ENCODE assay signal across 26 cellular contexts in the genomic region with DNA sequence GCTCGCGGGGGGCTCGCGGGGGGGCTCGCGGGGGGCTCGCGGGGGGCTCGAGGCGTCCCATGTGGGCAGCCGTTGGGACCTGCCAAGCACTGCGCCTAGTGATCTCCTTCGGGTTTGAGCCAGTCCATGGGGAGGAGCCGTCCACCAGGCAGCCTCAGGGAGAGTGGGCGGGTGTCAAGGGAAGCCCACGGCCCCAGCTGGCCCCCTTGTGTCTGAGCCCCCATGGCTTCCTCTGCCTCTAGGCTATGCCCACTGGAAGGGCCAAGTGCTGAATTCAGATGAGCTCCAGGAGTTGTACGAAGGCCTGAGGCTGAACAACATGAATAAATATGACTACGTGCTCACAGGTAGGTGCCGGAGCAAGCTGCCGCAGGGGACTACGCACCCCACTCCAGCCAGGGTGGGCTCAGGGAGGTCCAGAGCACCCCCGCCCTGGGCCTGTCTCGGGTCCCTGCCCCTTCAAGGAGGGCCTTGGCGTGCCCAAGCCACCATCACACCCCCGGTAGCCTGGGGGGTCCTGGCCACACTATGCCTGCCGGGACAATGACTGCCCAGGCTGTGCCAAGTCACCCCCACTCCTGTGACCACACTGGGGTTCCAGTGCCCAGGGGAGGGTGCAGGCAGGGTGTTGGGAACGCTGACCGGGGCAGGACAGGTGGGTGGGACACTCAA. TPM values are rescaled to one million over a fixed set of nuclear protein-coding genes. Genes with fewer than 3 reads are reported as not detected.
DNase-seq lines count a peak whose midpoint lies in the region; ATAC-seq, FAIRE-seq and TF ChIP-seq lines count a peak whose summit lies in the region.
"Had no signal": no experiment of that assay in that cellular context is flagged by ENCODE, and none has a peak within 500 bp of the region (broad histone marks: within the 10 kb centered on the region; RNA-seq: fewer than 3 reads in every experiment).

No MANE protein-coding gene starts in this region.

- no TSS peak for BruUV-seq in A673 (replicated peaks; lab: Mats Ljungman, UMichigan)

- no peak for TF ChIP-seq POLR2A in prostate gland (IDR thresholded peaks at IDR 0.05)

- H3K27ac Mint-ChIP-seq in brain (peak overlapping the region in 3 of 5 experiments; percentile 21 to 83 (median 70)), nephron (peak overlapping the region in 2 of 3 experiments; percentile 55 to 77)
- H3K27ac Mint-ChIP-seq: activated naive CD8-positive, alpha-beta T cell; activated T-helper 2 cell treated with anti-CD3 and anti-CD28 coated beads, Interferon-gamma antibody, Interleukin-2, Interleukin-4, amounts not matched to agents 10 μg/mL and 5 μg/mL and 100 μg/mL, durations not matched to agents 14 hours and 24 hours and 36 hours; CD4-positive, CD25-positive, alpha-beta regulatory T cell had no signal

- peaks cover 25% of the 10 kb centered on the region for H3K4me1 Mint-ChIP-seq in brain
- peaks cover 22% of the 10 kb centered on the region for H3K4me1 Mint-ChIP-seq in nephron

- H3K36me3 Mint-ChIP-seq in brain (peaks cover 33% of the 10 kb centered on the region), nephron (ENCODE audit: low read depth) (peaks cover 14% of the 10 kb centered on the region)

- H3K36me3 ChIP-seq in A673 (ENCODE audit: insufficient read depth, low read length, poor library complexity, severe bottlenecking): peaks cover 2% of the 10 kb centered on the region
- H3K36me3 ChIP-seq in H7 (replicated peaks; ENCODE audit: control insufficient read depth, insufficient read depth, low read length): peaks cover 2% of the 10 kb centered on the region
- H3K36me3 ChIP-seq in small intestine (ENCODE audit: control insufficient read depth in 2 of 2, insufficient read depth in 2 of 2, low read length in 2 of 2): peaks cover 8 to 14% of the 10 kb centered on the region in 2 donors
- H3K36me3 ChIP-seq in prostate gland: peaks cover 0 to 7% of the 10 kb centered on the region in 2 donors

- CTCF ChIA-PET in A673 (lab: Charles Lee): no interaction called here

- H3K4me3 ChIP-seq in A673 (ENCODE audit: low read depth, low read length, poor library complexity, severe bottlenecking) (no peak overlapping the region), H7 (ENCODE audit: insufficient read depth, low read depth, low read length) (no peak overlapping the region), small intestine (ENCODE audit: low read depth in 1 of 2, low read length in 2 of 2) (no peak overlapping the region), prostate gland (no peak overlapping the region)
- H3K4me3 ChIP-seq: ascending aorta, right atrium auricular region, transverse colon had no signal

- H3K27me3 Mint-ChIP-seq in brain (no peaks in the 10 kb centered on the region), nephron (ENCODE audit: low read depth) (no peaks in the 10 kb centered on the region)
- H3K27me3 Mint-ChIP-seq: activated naive CD8-positive, alpha-beta T cell; CD4-positive, CD25-positive, alpha-beta regulatory T cell; central memory CD8-positive, alpha-beta T cell; naive thymus-derived CD4-positive, alpha-beta T cell had no signal

- intact Hi-C loops in A673 (cut with micrococcal nuclease; ENCODE audit: unreplicated experiment) (no loop called here), prostate gland (cut with DNase I) (no loop called here)

- H3K4me1 ChIP-seq in A673 (ENCODE audit: insufficient read depth, low read length, poor library complexity, severe bottlenecking) (no peaks in the 10 kb centered on the region), small intestine (ENCODE audit: control insufficient read depth in 2 of 2, insufficient read depth in 1 of 2, low read depth in 1 of 2, low read length in 1 of 2) (peaks cover 0 to 5% of the 10 kb centered on the region in 2 donors), prostate gland (replicated peaks) (no peaks in the 10 kb centered on the region)
- H3K4me1 ChIP-seq: ascending aorta, transverse colon had no signal

- DNase-seq in A673 (ENCODE audit: low spot score) (no peak), H7 (peak; percentile 90), LoVo (ENCODE audit: low spot score) (no peak), small intestine (no peak), prostate gland (ENCODE audit: low spot score) (no peak)
- DNase-seq: activated CD4-positive, alpha-beta T cell treated with anti-CD3 and anti-CD28 coated beads, Interleukin-2, amount 50 U/mL, for 4 hours; activated CD4-positive, CD25-positive, alpha-beta regulatory T cell; activated CD8-positive, alpha-beta memory T cell treated with anti-CD3 and anti-CD28 coated beads, Interleukin-2, amount 50 U/mL, for 48 hours; Karpas-422; left cardiac atrium; NCI-H748 treated with DMSO at 0.1 percent for 48 hours; Right ventricle myocardium superior; stimulated activated naive CD8-positive, alpha-beta T cell treated with anti-CD3 and anti-CD28 coated beads, Interleukin-15, Interleukin-2, amounts not matched to agents 100 U/mL and 50 U/mL, for 24 hours had no signal

- H3K27me3 ChIP-seq in A673 (replicated peaks; ENCODE audit: insufficient read depth, low read depth, low read length, poor library complexity): no peaks in the 10 kb centered on the region
- no peaks in the 10 kb centered on the region for H3K27me3 ChIP-seq in H7 (ENCODE audit: control insufficient read depth, insufficient read depth, low read length)
- H3K27me3 ChIP-seq in small intestine (ENCODE audit: control insufficient read depth in 2 of 2, insufficient read depth in 2 of 2, low read length in 2 of 2): no peaks in the 10 kb centered on the region
- no peaks in the 10 kb centered on the region for H3K27me3 ChIP-seq in prostate gland (replicated peaks; ENCODE audit: insufficient read depth)
- H3K27me3 ChIP-seq: ascending aorta, right atrium auricular region, transverse colon had no signal

- H3K27ac ChIP-seq in A673 (ENCODE audit: low read depth, low read length, poor library complexity, severe bottlenecking) (peak overlapping the region; percentile 63), small intestine (ENCODE audit: low read depth in 1 of 2, low read length in 1 of 2) (no peak overlapping the region), prostate gland (no peak overlapping the region)
- H3K27ac ChIP-seq: epithelial cell of prostate had no signal

- H3K4me3 Mint-ChIP-seq in brain: peak overlapping the region in 1 of 5 experiments; percentile 53
- peak overlapping the region; percentile 43 to 56 (median 56) for H3K4me3 Mint-ChIP-seq in nephron
- H3K4me3 Mint-ChIP-seq: activated naive CD8-positive, alpha-beta T cell had no signal

- no peak for TF ChIP-seq CTCF in A673 (conservative IDR thresholded peaks at IDR 0.05; ENCODE audit: low read depth, low read length)
- no peak for TF ChIP-seq CTCF in brain (conservative IDR thresholded peaks at IDR 0.05)
- no peak for TF ChIP-seq CTCF in nephron (IDR thresholded peaks at IDR 0.05; ENCODE audit: unreplicated experiment in 3 of 3)
- no peak for TF ChIP-seq CTCF in prostate gland (IDR thresholded peaks at IDR 0.05)

- H3K9me3 Mint-ChIP-seq in brain: no peaks in the 10 kb centered on the region
- no peaks in the 10 kb centered on the region for H3K9me3 Mint-ChIP-seq in nephron
- H3K9me3 Mint-ChIP-seq: activated T-helper 2 cell treated with anti-CD3 and anti-CD28 coated beads, Interferon-gamma antibody, Interleukin-2, Interleukin-4, amounts not matched to agents 10 μg/mL and 5 μg/mL and 100 μg/mL, durations not matched to agents 14 hours and 24 hours and 36 hours; CD4-positive, CD25-positive, alpha-beta regulatory T cell; central memory CD8-positive, alpha-beta T cell; naive thymus-derived CD4-positive, alpha-beta T cell had no signal

- WGBS in small intestine, 3 donors: 69 to 89% (median 86%) methylated on average over 15 to 26 of the region's 28 CpGs
- WGBS in prostate gland: 69% methylated on average over 19 of the region's 28 CpGs

- POLR2A ChIA-PET in A673 (lab: Charles Lee; ENCODE audit: low non-redundant PET): no interaction called here

- H3K9me3 ChIP-seq in A673 (ENCODE audit: low read depth, low read length, poor library complexity, severe bottlenecking) (no peaks in the 10 kb centered on the region), small intestine (ENCODE audit: control insufficient read depth, low read depth) (no peaks in the 10 kb centered on the region), prostate gland (no peaks in the 10 kb centered on the region)
- H3K9me3 ChIP-seq: ascending aorta, right atrium auricular region, transverse colon had no signal

- no peak for ATAC-seq in HG03097 (IDR thresholded peaks at IDR 0.05; ENCODE audit: low FRiP score, unreplicated experiment)
- ATAC-seq: stimulated activated naive CD8-positive, alpha-beta T cell treated with anti-CD3 and anti-CD28 coated beads, Interleukin-15, Interleukin-2, amounts not matched to agents 100 U/mL and 50 U/mL, for 24 hours had no signal

- no peak for FAIRE-seq in small intestine (lab: Jason Lieb, UNC)
- FAIRE-seq: GM19239 had no signal

RNA-seq across cellular contexts. Expression of a gene that starts 22.6 kb away (rescaled TPM):
- total RNA-seq in A673 (2021) (114 and 116 TPM in 2 replicates), prostate gland (100 to 1,000 TPM in 1 of 2 donors, 10 to 100 TPM in 1; 61.4 to 161 TPM)
- 64.3 and 68.7 TPM in 2 replicates for total RNA-seq in H7 (2014; rRNA removed; shearing (Covaris generic))
- polyA plus RNA-seq in brain (ENCODE audit: insufficient read depth, low read depth, low replicate concordance) (83.2 TPM), small intestine (10 to 100 TPM; 65.4 to 67.8 (median 67.3) TPM)

RNA-seq across cellular contexts. Expression of a gene that starts 34.5 kb away (rescaled TPM):
- total RNA-seq in A673 (2021) (44.1 and 55.9 TPM in 2 replicates), prostate gland (10 to 100 TPM; 13.3 to 34.7 TPM)
- total RNA-seq in H7 (2014; rRNA removed; shearing (Covaris generic)): 28.5 and 29.6 TPM in 2 replicates
- polyA plus RNA-seq in brain (ENCODE audit: insufficient read depth, low read depth, low replicate concordance) (63.4 TPM), small intestine (100 to 1,000 TPM in 1 of 3 donors, 10 to 100 TPM in 2; 49.5 to 109 (median 73.5) TPM)

RNA-seq across cellular contexts. Expression of a gene that starts 47.8 kb away (rescaled TPM):
- 72.5 and 86.4 TPM in 2 replicates for total RNA-seq in A673 (2021)
- total RNA-seq in H7 (2014; rRNA removed; shearing (Covaris generic)): 43.5 and 45.7 TPM in 2 replicates
- polyA plus RNA-seq in brain (ENCODE audit: insufficient read depth, low read depth, low replicate concordance): 27.4 TPM
- polyA plus RNA-seq in small intestine: 10 to 100 TPM in 2 of 3 donors, 1 to 10 TPM in 1; 7.2 to 14.8 (median 10.3) TPM
- total RNA-seq in prostate gland: 10 to 100 TPM; 29.4 to 37.5 TPM
